ENCODE assay signal across 1 cellular context in the genomic region with DNA sequence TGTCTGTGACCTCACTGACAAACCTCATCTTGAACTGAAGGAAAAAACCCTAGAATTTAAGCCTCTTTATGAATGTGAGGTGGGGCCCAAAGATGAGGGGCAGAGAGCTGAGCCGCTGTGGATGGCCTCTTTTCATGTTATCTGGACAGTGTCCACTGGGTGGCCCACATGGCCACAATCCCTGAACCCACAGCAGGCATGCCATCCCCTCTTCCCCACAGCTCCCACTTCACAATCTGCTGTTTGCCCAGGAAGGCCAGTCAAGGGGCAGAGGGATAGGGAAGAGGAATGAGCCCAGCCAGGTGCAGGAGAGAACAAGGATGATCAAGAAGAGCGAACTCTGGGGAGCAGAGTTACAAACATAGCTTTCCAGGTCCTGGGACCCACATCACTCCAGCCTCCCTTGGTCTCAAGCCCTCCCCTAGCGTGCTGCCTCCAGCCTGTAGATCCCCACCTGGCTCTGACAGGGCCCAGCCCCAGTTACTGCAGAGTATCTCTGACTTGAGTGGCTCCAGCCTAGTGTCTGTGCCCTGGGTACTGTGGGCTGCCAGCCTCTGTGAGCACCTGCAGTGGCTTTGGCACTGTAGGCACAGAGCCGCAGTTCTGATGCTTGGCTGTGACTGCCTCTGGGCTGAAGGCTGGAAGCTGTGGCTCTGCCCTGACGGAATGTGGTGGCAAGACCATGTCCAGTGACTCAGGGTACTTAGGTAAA.
TF ChIP-seq lines count a peak whose summit lies in the region.

No MANE protein-coding gene starts in this region.

TF ChIP-seq in K562, 482 proteins besides CTCF, POLR2A, EP300 and RAD21 (continued from another document and continues in another):
- TF ChIP-seq SMAD1 (IDR thresholded peaks at IDR 0.05; ENCODE audit: low read depth, low read length, partially characterized antibody) (no peak), RBM17 (IDR thresholded peaks at IDR 0.05; ENCODE audit: borderline replicate concordance, low read depth, low read length) (no peak), XRCC4 (IDR thresholded peaks at IDR 0.05; ENCODE audit: extremely low read depth, insufficient read depth, insufficient read length) (no peak), ZNF146 (CRISPR knock-in tag; IDR thresholded peaks at IDR 0.05; ENCODE audit: unreplicated experiment) (no peak), RHOXF2B (CRISPR knock-in tag; conservative IDR thresholded peaks at IDR 0.05) (no peak), ELF1 (tag; IDR thresholded peaks at IDR 0.05) (no peak), TAF7 (tag; IDR thresholded peaks at IDR 0.05) (no peak), ZBTB7A (IDR thresholded peaks at IDR 0.05; ENCODE audit: borderline replicate concordance, control insufficient read depth, low read depth, low read length) (no peak), RUNX1 (IDR thresholded peaks at IDR 0.05; ENCODE audit: low read depth) (no peak), SLC30A9 (CRISPR knock-in tag; IDR thresholded peaks at IDR 0.05) (no peak), MTA3 (IDR thresholded peaks at IDR 0.05; ENCODE audit: borderline replicate concordance) (no peak), POLR2G (IDR thresholded peaks at IDR 0.05; ENCODE audit: low read depth, low read length) (peak; percentile 68), FOS (IDR thresholded peaks at IDR 0.05; ENCODE audit: extremely low read depth, insufficient read length) (no peak), MYNN (IDR thresholded peaks at IDR 0.05) (0 out of 2 replicates have a peak, but pooled peaks have one; percentile 21), MYNN (CRISPR knock-in tag; IDR thresholded peaks at IDR 0.05) (no peak), ZFP36 (IDR thresholded peaks at IDR 0.05; ENCODE audit: low read depth, low read length, partially characterized antibody) (no peak), ZEB2 (IDR thresholded peaks at IDR 0.05) (no peak), ZNF696 (CRISPR knock-in tag; conservative IDR thresholded peaks at IDR 0.05) (no peak), OTX1 (CRISPR knock-in tag; IDR thresholded peaks at IDR 0.05) (no peak), ZNF785 (CRISPR knock-in tag; IDR thresholded peaks at IDR 0.05) (no peak), HOXB6 (CRISPR knock-in tag; IDR thresholded peaks at IDR 0.05; ENCODE audit: borderline replicate concordance) (no peak), ESRRB (CRISPR knock-in tag; IDR thresholded peaks at IDR 0.05; ENCODE audit: borderline replicate concordance) (no peak), U2AF1 (optimal IDR thresholded peaks at IDR 0.05; ENCODE audit: low read depth, low read length) (no peak), FOXA3 (CRISPR knock-in tag; conservative IDR thresholded peaks at IDR 0.05 in 1 of 2, IDR thresholded peaks at IDR 0.05 in 1 of 2) (no peak), MTA2 (IDR thresholded peaks at IDR 0.05; ENCODE audit: low read depth) (no peak), STAG1 (CRISPR knock-in tag; IDR thresholded peaks at IDR 0.05; ENCODE audit: borderline replicate concordance) (no peak), CREBBP (IDR thresholded peaks at IDR 0.05; ENCODE audit: low read depth, low read length) (no peak), SRSF1 (IDR thresholded peaks at IDR 0.05; ENCODE audit: low read depth, low read length) (no peak), FOXJ3 (CRISPR knock-in tag; IDR thresholded peaks at IDR 0.05) (no peak), THRAP3 (IDR thresholded peaks at IDR 0.05; ENCODE audit: borderline replicate concordance) (no peak), NFRKB (IDR thresholded peaks at IDR 0.05; ENCODE audit: low read depth) (no peak), GTF2F1 (IDR thresholded peaks at IDR 0.05; ENCODE audit: low read depth, low read length) (no peak), CBX5 (IDR thresholded peaks at IDR 0.05; ENCODE audit: borderline replicate concordance, low read depth) (no peak), CEBPG (CRISPR knock-in tag; IDR thresholded peaks at IDR 0.05) (no peak), CEBPG (tag; conservative IDR thresholded peaks at IDR 0.05 in 1 of 2, IDR thresholded peaks at IDR 0.05 in 1 of 2) (no peak), BACH1 (tag; IDR thresholded peaks at IDR 0.05) (no peak), ELF4 (CRISPR knock-in tag; IDR thresholded peaks at IDR 0.05) (no peak), ZNF507 (tag; conservative IDR thresholded peaks at IDR 0.05) (no peak)
- TF ChIP-seq, protein P1, sequence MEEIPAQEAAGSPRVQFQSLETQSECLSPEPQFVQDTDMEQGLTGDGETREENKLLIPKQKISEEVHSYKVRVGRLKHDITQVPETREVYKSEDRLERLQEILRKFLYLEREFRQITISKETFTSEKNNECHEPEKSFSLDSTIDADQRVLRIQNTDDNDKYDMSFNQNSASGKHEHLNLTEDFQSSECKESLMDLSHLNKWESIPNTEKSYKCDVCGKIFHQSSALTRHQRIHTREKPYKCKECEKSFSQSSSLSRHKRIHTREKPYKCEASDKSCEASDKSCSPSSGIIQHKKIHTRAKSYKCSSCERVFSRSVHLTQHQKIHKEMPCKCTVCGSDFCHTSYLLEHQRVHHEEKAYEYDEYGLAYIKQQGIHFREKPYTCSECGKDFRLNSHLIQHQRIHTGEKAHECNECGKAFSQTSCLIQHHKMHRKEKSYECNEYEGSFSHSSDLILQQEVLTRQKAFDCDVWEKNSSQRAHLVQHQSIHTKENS (CRISPR knock-in tag; IDR thresholded peaks at IDR 0.05) = no peak
- TF ChIP-seq, protein P2, sequence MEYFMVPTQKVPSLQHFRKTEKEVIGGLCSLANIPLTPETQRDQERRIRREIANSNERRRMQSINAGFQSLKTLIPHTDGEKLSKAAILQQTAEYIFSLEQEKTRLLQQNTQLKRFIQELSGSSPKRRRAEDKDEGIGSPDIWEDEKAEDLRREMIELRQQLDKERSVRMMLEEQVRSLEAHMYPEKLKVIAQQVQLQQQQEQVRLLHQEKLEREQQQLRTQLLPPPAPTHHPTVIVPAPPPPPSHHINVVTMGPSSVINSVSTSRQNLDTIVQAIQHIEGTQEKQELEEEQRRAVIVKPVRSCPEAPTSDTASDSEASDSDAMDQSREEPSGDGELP (CRISPR knock-in tag; IDR thresholded peaks at IDR 0.05; ENCODE audit: borderline replicate concordance) = peak; percentile 29; the same call in 1 of the 2 replicates
- TF ChIP-seq, protein P3, sequence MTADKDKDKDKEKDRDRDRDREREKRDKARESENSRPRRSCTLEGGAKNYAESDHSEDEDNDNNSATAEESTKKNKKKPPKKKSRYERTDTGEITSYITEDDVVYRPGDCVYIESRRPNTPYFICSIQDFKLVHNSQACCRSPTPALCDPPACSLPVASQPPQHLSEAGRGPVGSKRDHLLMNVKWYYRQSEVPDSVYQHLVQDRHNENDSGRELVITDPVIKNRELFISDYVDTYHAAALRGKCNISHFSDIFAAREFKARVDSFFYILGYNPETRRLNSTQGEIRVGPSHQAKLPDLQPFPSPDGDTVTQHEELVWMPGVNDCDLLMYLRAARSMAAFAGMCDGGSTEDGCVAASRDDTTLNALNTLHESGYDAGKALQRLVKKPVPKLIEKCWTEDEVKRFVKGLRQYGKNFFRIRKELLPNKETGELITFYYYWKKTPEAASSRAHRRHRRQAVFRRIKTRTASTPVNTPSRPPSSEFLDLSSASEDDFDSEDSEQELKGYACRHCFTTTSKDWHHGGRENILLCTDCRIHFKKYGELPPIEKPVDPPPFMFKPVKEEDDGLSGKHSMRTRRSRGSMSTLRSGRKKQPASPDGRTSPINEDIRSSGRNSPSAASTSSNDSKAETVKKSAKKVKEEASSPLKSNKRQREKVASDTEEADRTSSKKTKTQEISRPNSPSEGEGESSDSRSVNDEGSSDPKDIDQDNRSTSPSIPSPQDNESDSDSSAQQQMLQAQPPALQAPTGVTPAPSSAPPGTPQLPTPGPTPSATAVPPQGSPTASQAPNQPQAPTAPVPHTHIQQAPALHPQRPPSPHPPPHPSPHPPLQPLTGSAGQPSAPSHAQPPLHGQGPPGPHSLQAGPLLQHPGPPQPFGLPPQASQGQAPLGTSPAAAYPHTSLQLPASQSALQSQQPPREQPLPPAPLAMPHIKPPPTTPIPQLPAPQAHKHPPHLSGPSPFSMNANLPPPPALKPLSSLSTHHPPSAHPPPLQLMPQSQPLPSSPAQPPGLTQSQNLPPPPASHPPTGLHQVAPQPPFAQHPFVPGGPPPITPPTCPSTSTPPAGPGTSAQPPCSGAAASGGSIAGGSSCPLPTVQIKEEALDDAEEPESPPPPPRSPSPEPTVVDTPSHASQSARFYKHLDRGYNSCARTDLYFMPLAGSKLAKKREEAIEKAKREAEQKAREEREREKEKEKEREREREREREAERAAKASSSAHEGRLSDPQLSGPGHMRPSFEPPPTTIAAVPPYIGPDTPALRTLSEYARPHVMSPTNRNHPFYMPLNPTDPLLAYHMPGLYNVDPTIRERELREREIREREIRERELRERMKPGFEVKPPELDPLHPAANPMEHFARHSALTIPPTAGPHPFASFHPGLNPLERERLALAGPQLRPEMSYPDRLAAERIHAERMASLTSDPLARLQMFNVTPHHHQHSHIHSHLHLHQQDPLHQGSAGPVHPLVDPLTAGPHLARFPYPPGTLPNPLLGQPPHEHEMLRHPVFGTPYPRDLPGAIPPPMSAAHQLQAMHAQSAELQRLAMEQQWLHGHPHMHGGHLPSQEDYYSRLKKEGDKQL (CRISPR knock-in tag; IDR thresholded peaks at IDR 0.05; ENCODE audit: borderline replicate concordance) = no peak
- TF ChIP-seq, protein P4, sequence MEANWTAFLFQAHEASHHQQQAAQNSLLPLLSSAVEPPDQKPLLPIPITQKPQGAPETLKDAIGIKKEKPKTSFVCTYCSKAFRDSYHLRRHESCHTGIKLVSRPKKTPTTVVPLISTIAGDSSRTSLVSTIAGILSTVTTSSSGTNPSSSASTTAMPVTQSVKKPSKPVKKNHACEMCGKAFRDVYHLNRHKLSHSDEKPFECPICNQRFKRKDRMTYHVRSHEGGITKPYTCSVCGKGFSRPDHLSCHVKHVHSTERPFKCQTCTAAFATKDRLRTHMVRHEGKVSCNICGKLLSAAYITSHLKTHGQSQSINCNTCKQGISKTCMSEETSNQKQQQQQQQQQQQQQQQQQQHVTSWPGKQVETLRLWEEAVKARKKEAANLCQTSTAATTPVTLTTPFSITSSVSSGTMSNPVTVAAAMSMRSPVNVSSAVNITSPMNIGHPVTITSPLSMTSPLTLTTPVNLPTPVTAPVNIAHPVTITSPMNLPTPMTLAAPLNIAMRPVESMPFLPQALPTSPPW (CRISPR knock-in tag; IDR thresholded peaks at IDR 0.05) = no peak
- TF ChIP-seq, protein P5, sequence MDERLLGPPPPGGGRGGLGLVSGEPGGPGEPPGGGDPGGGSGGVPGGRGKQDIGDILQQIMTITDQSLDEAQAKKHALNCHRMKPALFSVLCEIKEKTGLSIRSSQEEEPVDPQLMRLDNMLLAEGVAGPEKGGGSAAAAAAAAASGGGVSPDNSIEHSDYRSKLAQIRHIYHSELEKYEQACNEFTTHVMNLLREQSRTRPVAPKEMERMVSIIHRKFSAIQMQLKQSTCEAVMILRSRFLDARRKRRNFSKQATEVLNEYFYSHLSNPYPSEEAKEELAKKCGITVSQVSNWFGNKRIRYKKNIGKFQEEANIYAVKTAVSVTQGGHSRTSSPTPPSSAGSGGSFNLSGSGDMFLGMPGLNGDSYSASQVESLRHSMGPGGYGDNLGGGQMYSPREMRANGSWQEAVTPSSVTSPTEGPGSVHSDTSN (CRISPR knock-in tag; IDR thresholded peaks at IDR 0.05; ENCODE audit: low read depth) = no peak
- TF ChIP-seq, protein P5 (tag; conservative IDR thresholded peaks at IDR 0.05; ENCODE audit: low read depth) = no peak
- TF ChIP-seq, protein P6, sequence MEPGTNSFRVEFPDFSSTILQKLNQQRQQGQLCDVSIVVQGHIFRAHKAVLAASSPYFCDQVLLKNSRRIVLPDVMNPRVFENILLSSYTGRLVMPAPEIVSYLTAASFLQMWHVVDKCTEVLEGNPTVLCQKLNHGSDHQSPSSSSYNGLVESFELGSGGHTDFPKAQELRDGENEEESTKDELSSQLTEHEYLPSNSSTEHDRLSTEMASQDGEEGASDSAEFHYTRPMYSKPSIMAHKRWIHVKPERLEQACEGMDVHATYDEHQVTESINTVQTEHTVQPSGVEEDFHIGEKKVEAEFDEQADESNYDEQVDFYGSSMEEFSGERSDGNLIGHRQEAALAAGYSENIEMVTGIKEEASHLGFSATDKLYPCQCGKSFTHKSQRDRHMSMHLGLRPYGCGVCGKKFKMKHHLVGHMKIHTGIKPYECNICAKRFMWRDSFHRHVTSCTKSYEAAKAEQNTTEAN (CRISPR knock-in tag; IDR thresholded peaks at IDR 0.05) = no peak
- TF ChIP-seq, protein P7, sequence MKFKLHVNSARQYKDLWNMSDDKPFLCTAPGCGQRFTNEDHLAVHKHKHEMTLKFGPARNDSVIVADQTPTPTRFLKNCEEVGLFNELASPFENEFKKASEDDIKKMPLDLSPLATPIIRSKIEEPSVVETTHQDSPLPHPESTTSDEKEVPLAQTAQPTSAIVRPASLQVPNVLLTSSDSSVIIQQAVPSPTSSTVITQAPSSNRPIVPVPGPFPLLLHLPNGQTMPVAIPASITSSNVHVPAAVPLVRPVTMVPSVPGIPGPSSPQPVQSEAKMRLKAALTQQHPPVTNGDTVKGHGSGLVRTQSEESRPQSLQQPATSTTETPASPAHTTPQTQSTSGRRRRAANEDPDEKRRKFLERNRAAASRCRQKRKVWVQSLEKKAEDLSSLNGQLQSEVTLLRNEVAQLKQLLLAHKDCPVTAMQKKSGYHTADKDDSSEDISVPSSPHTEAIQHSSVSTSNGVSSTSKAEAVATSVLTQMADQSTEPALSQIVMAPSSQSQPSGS (CRISPR knock-in tag; IDR thresholded peaks at IDR 0.05) = no peak
- TF ChIP-seq, protein P8, sequence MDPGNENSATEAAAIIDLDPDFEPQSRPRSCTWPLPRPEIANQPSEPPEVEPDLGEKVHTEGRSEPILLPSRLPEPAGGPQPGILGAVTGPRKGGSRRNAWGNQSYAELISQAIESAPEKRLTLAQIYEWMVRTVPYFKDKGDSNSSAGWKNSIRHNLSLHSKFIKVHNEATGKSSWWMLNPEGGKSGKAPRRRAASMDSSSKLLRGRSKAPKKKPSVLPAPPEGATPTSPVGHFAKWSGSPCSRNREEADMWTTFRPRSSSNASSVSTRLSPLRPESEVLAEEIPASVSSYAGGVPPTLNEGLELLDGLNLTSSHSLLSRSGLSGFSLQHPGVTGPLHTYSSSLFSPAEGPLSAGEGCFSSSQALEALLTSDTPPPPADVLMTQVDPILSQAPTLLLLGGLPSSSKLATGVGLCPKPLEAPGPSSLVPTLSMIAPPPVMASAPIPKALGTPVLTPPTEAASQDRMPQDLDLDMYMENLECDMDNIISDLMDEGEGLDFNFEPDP (CRISPR knock-in tag; IDR thresholded peaks at IDR 0.05) = no peak
